Comparison of ENCODE assay signal across 1 cellular context in the genomic region with DNA sequence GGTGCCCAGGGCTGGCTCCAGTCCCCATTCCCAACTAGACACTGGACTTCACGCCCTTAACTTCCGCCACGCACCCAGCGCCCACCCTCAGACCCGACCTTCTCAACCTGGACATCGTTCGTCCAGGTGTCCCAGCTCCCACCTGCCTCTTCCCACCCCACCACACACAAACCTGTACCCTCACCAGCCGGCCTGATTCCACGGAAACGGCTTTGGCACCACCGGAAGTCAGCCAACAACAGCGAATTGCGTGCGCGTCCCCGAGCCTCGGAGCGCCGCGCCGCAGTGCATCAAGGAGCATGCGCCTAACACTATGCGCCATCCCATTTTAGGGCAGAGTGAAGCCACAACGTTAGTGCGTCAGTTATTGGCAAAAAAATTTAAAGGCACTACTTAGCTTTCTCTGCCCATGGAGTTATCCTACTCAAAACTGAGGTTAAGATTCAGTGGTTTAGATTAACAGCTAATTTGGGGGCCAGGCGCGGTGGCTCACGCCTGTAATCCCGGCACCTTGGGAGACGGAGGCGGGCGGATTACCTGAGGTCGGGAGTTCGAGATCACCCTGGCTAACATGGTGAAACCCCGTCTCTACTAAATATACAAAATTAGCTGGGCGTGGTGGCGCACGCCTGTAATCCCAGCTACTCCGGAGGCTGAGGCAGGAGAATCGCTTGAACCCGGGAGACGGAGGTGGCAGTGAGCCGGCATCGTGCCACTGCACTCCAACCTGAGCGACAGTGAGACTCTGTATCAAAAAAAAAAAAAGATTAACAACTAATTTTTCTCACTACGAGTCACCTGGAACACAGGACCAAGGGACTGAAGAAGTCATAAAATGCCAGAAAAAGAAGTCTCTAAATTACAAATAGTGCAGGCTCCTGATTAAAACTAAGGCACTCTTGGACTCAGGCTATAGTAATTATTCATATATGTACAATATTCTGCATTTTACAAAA.
TF ChIP-seq lines count a peak whose summit lies in the region.

A gene with protein sequence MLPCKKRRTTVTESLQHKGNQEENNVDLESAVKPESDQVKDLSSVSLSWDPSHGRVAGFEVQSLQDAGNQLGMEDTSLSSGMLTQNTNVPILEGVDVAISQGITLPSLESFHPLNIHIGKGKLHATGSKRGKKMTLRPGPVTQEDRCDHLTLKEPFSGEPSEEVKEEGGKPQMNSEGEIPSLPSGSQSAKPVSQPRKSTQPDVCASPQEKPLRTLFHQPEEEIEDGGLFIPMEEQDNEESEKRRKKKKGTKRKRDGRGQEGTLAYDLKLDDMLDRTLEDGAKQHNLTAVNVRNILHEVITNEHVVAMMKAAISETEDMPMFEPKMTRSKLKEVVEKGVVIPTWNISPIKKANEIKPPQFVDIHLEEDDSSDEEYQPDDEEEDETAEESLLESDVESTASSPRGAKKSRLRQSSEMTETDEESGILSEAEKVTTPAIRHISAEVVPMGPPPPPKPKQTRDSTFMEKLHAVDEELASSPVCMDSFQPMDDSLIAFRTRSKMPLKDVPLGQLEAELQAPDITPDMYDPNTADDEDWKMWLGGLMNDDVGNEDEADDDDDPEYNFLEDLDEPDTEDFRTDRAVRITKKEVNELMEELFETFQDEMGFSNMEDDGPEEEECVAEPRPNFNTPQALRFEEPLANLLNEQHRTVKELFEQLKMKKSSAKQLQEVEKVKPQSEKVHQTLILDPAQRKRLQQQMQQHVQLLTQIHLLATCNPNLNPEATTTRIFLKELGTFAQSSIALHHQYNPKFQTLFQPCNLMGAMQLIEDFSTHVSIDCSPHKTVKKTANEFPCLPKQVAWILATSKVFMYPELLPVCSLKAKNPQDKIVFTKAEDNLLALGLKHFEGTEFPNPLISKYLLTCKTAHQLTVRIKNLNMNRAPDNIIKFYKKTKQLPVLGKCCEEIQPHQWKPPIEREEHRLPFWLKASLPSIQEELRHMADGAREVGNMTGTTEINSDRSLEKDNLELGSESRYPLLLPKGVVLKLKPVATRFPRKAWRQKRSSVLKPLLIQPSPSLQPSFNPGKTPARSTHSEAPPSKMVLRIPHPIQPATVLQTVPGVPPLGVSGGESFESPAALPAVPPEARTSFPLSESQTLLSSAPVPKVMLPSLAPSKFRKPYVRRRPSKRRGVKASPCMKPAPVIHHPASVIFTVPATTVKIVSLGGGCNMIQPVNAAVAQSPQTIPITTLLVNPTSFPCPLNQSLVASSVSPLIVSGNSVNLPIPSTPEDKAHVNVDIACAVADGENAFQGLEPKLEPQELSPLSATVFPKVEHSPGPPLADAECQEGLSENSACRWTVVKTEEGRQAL (N-terminal part only) (minus strand): TSS at position 240 of the 956 bp plus-strand sequence. CDS start 3,434 bp downstream, outside the sequence.

TF ChIP-seq in HepG2, 621 proteins besides CTCF, POLR2A, EP300 and RAD21 (continued from another document and continues in another):
- TF ChIP-seq, protein P1, sequence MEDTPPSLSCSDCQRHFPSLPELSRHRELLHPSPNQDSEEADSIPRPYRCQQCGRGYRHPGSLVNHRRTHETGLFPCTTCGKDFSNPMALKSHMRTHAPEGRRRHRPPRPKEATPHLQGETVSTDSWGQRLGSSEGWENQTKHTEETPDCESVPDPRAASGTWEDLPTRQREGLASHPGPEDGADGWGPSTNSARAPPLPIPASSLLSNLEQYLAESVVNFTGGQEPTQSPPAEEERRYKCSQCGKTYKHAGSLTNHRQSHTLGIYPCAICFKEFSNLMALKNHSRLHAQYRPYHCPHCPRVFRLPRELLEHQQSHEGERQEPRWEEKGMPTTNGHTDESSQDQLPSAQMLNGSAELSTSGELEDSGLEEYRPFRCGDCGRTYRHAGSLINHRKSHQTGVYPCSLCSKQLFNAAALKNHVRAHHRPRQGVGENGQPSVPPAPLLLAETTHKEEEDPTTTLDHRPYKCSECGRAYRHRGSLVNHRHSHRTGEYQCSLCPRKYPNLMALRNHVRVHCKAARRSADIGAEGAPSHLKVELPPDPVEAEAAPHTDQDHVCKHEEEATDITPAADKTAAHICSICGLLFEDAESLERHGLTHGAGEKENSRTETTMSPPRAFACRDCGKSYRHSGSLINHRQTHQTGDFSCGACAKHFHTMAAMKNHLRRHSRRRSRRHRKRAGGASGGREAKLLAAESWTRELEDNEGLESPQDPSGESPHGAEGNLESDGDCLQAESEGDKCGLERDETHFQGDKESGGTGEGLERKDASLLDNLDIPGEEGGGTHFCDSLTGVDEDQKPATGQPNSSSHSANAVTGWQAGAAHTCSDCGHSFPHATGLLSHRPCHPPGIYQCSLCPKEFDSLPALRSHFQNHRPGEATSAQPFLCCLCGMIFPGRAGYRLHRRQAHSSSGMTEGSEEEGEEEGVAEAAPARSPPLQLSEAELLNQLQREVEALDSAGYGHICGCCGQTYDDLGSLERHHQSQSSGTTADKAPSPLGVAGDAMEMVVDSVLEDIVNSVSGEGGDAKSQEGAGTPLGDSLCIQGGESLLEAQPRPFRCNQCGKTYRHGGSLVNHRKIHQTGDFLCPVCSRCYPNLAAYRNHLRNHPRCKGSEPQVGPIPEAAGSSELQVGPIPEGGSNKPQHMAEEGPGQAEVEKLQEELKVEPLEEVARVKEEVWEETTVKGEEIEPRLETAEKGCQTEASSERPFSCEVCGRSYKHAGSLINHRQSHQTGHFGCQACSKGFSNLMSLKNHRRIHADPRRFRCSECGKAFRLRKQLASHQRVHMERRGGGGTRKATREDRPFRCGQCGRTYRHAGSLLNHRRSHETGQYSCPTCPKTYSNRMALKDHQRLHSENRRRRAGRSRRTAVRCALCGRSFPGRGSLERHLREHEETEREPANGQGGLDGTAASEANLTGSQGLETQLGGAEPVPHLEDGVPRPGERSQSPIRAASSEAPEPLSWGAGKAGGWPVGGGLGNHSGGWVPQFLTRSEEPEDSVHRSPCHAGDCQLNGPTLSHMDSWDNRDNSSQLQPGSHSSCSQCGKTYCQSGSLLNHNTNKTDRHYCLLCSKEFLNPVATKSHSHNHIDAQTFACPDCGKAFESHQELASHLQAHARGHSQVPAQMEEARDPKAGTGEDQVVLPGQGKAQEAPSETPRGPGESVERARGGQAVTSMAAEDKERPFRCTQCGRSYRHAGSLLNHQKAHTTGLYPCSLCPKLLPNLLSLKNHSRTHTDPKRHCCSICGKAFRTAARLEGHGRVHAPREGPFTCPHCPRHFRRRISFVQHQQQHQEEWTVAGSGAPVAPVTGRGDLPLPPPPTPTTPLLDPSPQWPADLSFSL (CRISPR knock-in tag; IDR thresholded peaks at IDR 0.05) = no peak
- TF ChIP-seq NAIF1 (CRISPR knock-in tag; IDR thresholded peaks at IDR 0.05; ENCODE audit: borderline replicate concordance) (no peak; the same call in 1 of the 2 replicates), PCBP2 (optimal IDR thresholded peaks at IDR 0.05; ENCODE audit: low read depth, low read length, poor library complexity, severe bottlenecking) (no peak), GZF1 (CRISPR knock-in tag; IDR thresholded peaks at IDR 0.05) (no peak), ZNF644 (CRISPR knock-in tag; IDR thresholded peaks at IDR 0.05; ENCODE audit: low read depth) (no peak), PHF20 (CRISPR knock-in tag; IDR thresholded peaks at IDR 0.05) (peak; percentile 90), ZNF10 (CRISPR knock-in tag; IDR thresholded peaks at IDR 0.05; ENCODE audit: borderline replicate concordance, low read depth) (no peak), SUZ12 (IDR thresholded peaks at IDR 0.05; ENCODE audit: low read depth, low read length) (no peak), HCFC1 (IDR thresholded peaks at IDR 0.05; ENCODE audit: low read depth, low read length) (peak; percentile 72; the same call in 1 of the 2 replicates), NCOA5 (CRISPR knock-in tag; IDR thresholded peaks at IDR 0.05) (no peak), PITX1 (CRISPR knock-in tag; IDR thresholded peaks at IDR 0.05) (peak; percentile 34; the same call in 1 of the 2 replicates), SRY (CRISPR knock-in tag; IDR thresholded peaks at IDR 0.05) (0 out of 2 replicates have a peak, but pooled peaks have one; percentile 67)
- TF ChIP-seq, protein P2, sequence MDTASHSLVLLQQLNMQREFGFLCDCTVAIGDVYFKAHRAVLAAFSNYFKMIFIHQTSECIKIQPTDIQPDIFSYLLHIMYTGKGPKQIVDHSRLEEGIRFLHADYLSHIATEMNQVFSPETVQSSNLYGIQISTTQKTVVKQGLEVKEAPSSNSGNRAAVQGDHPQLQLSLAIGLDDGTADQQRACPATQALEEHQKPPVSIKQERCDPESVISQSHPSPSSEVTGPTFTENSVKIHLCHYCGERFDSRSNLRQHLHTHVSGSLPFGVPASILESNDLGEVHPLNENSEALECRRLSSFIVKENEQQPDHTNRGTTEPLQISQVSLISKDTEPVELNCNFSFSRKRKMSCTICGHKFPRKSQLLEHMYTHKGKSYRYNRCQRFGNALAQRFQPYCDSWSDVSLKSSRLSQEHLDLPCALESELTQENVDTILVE (CRISPR knock-in tag; IDR thresholded peaks at IDR 0.05) = peak; percentile 66; the same call in 1 of the 2 replicates
- TF ChIP-seq, protein P3, sequence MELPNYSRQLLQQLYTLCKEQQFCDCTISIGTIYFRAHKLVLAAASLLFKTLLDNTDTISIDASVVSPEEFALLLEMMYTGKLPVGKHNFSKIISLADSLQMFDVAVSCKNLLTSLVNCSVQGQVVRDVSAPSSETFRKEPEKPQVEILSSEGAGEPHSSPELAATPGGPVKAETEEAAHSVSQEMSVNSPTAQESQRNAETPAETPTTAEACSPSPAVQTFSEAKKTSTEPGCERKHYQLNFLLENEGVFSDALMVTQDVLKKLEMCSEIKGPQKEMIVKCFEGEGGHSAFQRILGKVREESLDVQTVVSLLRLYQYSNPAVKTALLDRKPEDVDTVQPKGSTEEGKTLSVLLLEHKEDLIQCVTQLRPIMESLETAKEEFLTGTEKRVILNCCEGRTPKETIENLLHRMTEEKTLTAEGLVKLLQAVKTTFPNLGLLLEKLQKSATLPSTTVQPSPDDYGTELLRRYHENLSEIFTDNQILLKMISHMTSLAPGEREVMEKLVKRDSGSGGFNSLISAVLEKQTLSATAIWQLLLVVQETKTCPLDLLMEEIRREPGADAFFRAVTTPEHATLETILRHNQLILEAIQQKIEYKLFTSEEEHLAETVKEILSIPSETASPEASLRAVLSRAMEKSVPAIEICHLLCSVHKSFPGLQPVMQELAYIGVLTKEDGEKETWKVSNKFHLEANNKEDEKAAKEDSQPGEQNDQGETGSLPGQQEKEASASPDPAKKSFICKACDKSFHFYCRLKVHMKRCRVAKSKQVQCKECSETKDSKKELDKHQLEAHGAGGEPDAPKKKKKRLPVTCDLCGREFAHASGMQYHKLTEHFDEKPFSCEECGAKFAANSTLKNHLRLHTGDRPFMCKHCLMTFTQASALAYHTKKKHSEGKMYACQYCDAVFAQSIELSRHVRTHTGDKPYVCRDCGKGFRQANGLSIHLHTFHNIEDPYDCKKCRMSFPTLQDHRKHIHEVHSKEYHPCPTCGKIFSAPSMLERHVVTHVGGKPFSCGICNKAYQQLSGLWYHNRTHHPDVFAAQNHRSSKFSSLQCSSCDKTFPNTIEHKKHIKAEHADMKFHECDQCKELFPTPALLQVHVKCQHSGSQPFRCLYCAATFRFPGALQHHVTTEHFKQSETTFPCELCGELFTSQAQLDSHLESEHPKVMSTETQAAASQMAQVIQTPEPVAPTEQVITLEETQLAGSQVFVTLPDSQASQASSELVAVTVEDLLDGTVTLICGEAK (IDR thresholded peaks at IDR 0.05) = peak; percentile 24; the same call in 1 of the 2 replicates
- TF ChIP-seq, protein P3 (CRISPR knock-in tag; IDR thresholded peaks at IDR 0.05) = 0 out of 2 replicates have a peak, but pooled peaks have one; percentile 52
- TF ChIP-seq, protein P4, sequence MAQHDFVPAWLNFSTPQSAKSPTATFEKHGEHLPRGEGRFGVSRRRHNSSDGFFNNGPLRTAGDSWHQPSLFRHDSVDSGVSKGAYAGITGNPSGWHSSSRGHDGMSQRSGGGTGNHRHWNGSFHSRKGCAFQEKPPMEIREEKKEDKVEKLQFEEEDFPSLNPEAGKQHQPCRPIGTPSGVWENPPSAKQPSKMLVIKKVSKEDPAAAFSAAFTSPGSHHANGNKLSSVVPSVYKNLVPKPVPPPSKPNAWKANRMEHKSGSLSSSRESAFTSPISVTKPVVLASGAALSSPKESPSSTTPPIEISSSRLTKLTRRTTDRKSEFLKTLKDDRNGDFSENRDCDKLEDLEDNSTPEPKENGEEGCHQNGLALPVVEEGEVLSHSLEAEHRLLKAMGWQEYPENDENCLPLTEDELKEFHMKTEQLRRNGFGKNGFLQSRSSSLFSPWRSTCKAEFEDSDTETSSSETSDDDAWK (CRISPR knock-in tag; IDR thresholded peaks at IDR 0.05) = no peak
- TF ChIP-seq, protein P5, sequence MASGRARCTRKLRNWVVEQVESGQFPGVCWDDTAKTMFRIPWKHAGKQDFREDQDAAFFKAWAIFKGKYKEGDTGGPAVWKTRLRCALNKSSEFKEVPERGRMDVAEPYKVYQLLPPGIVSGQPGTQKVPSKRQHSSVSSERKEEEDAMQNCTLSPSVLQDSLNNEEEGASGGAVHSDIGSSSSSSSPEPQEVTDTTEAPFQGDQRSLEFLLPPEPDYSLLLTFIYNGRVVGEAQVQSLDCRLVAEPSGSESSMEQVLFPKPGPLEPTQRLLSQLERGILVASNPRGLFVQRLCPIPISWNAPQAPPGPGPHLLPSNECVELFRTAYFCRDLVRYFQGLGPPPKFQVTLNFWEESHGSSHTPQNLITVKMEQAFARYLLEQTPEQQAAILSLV (CRISPR knock-in tag; IDR thresholded peaks at IDR 0.05; ENCODE audit: borderline replicate concordance) = no peak; the same call in 1 of the 2 replicates
- TF ChIP-seq, protein P6, sequence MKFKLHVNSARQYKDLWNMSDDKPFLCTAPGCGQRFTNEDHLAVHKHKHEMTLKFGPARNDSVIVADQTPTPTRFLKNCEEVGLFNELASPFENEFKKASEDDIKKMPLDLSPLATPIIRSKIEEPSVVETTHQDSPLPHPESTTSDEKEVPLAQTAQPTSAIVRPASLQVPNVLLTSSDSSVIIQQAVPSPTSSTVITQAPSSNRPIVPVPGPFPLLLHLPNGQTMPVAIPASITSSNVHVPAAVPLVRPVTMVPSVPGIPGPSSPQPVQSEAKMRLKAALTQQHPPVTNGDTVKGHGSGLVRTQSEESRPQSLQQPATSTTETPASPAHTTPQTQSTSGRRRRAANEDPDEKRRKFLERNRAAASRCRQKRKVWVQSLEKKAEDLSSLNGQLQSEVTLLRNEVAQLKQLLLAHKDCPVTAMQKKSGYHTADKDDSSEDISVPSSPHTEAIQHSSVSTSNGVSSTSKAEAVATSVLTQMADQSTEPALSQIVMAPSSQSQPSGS (CRISPR knock-in tag; IDR thresholded peaks at IDR 0.05) = peak; percentile 79
